12 cellular contexts compared by ENCODE assay signal in the genomic region with DNA sequence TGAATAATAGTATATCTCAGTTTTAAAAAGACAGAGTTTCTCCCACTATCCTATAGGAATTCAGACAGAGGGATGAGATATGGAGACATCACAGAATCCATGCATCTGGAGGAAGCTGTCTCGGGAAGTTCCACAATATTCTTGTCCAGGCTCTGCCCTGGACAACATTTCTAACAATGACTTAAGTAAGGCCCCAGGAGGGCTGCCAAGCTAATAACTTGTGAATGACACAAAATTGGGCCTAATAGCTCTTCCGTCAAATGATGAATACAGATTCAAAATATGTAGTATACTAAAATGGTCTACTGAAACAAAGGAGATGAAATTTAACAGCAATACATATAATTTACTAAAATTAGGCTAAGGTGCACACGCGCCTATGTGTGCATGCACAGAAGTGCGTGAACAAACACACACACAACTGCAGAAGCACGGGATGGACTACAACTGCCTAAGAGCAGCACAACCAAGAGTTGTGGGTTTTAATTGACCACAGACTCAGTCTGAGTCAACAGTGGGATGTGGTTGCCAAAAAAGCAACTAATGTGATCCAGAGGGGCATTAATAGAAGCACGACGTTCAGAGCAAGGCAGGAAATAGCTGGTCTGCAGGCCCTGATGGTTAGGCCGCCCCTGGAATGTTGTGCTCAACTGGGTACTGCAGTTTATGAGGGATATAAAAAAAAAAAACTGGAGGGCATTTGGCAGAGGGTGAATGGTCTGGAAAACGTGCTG. TPM values are rescaled to one million over a fixed set of nuclear protein-coding genes. Genes with fewer than 3 reads are reported as not detected.
DNase-seq lines count a peak whose midpoint lies in the region; ATAC-seq, FAIRE-seq and TF ChIP-seq lines count a peak whose summit lies in the region.
"Had no signal": no experiment of that assay in that cellular context is flagged by ENCODE, and none has a peak within 500 bp of the region (broad histone marks: within the 10 kb centered on the region; RNA-seq: fewer than 3 reads in every experiment).

No MANE protein-coding gene starts in this region.

- no peak overlapping the region for H3K4me3 ChIP-seq in GM12878
- no peak overlapping the region for H3K4me3 ChIP-seq in prostate gland
- H3K4me3 ChIP-seq in lower lobe of right lung: no peak overlapping the region
- H3K4me3 ChIP-seq: cardiac muscle cell had no signal

- no peak for TF ChIP-seq EP300 in GM12878 (IDR thresholded peaks at IDR 0.05; ENCODE audit: borderline replicate concordance in 1 of 2, control insufficient read depth in 1 of 2, low read depth in 2 of 2, low read length in 2 of 2)

- H3K36me3 ChIP-seq in GM12878 (ENCODE audit: control insufficient read depth in 2 of 2, insufficient read depth in 2 of 2, low read length in 1 of 2) (no peaks in the 10 kb centered on the region), prostate gland (no peaks in the 10 kb centered on the region), lower lobe of right lung (no peaks in the 10 kb centered on the region)
- H3K36me3 ChIP-seq: cardiac muscle cell had no signal

- CTCF ChIA-PET in GM12878 (lab: Yijun Ruan, JAX): no interaction called here

- no peak for TF ChIP-seq POLR2A in GM12878 (IDR thresholded peaks at IDR 0.05; ENCODE audit: low read depth, low read length)
- no peak for TF ChIP-seq POLR2A in prostate gland (IDR thresholded peaks at IDR 0.05)

- TF ChIP-seq RAD21 in GM12878 (IDR thresholded peaks at IDR 0.05; ENCODE audit: insufficient read depth, low read depth, low read length): no peak

- intact Hi-C loops in GM12878 (cut with micrococcal nuclease; ENCODE audit: unreplicated experiment): no loop called here
- intact Hi-C loops in prostate gland (cut with DNase I): no loop called here
- intact Hi-C loops in lower lobe of right lung (cut with DNase I): no loop called here

- H3K4me1 ChIP-seq in GM12878 (ENCODE audit: control insufficient read depth, insufficient read depth, low read length) (no peaks in the 10 kb centered on the region), prostate gland (replicated peaks) (no peaks in the 10 kb centered on the region), lower lobe of right lung (no peaks in the 10 kb centered on the region)

- BruUV-seq in GM12878 (replicated peaks; lab: Mats Ljungman, UMichigan): no TSS peak

- no peaks in the 10 kb centered on the region for H4K20me1 ChIP-seq in GM12878 (ENCODE audit: control insufficient read depth, insufficient read depth)

- no peak overlapping the region for H3K4me2 ChIP-seq in GM12878 (ENCODE audit: control insufficient read depth, insufficient read depth)

- no peak overlapping the region for H3K27ac ChIP-seq in GM12878 (ENCODE audit: control insufficient read depth, insufficient read depth)
- H3K27ac ChIP-seq in prostate gland: no peak overlapping the region
- no peak overlapping the region for H3K27ac ChIP-seq in lower lobe of right lung
- no peak overlapping the region for H3K27ac ChIP-seq in caudate nucleus (ENCODE audit: low read depth, low read length)
- H3K27ac ChIP-seq: cardiac muscle cell had no signal

- in situ Hi-C loops in GM12878 (cut with MboI): no loop called here

- no peak for FAIRE-seq in GM12878 (lab: Jason Lieb, UNC)

- H2AFZ ChIP-seq in GM12878 (ENCODE audit: control insufficient read depth, low read depth, low read length): no peak overlapping the region

- H3K27me3 ChIP-seq in GM12878 (replicated peaks in 1 of 2; ENCODE audit: control insufficient read depth in 2 of 2, insufficient read depth in 2 of 2, low read length in 1 of 2): no peaks in the 10 kb centered on the region
- H3K27me3 ChIP-seq in prostate gland (replicated peaks; ENCODE audit: insufficient read depth): no peaks in the 10 kb centered on the region
- H3K27me3 ChIP-seq in lower lobe of right lung (ENCODE audit: low read depth): no peaks in the 10 kb centered on the region
- H3K27me3 ChIP-seq: cardiac muscle cell had no signal

- 36% methylated on average over 10 of the region's 10 CpGs for WGBS in GM12878 (ENCODE audit: insufficient coverage, insufficient replicate concordance, low lambda C conversion rate, missing lambda C conversion rate)
- 35% methylated on average over 10 of the region's 10 CpGs for WGBS in prostate gland

- no peaks in the 10 kb centered on the region; the same call in 2 of the 3 replicates for H3K9me3 ChIP-seq in GM12878 (replicated peaks; ENCODE audit: control insufficient read depth, insufficient read depth, low read length)
- no peaks in the 10 kb centered on the region for H3K9me3 ChIP-seq in prostate gland
- no peaks in the 10 kb centered on the region for H3K9me3 ChIP-seq in lower lobe of right lung

- RAD21 ChIA-PET in GM12878 (lab: Charles Lee; ENCODE audit: unreplicated experiment): no interaction called here

- H3K79me2 ChIP-seq in GM12878 (ENCODE audit: control insufficient read depth, insufficient read depth, low read length): no peaks in the 10 kb centered on the region

- DNase-seq in EL (peak; percentile 87), NCI-H2029 (lab: John Stamatoyannopoulos, UW) (peak; percentile 51), GM12878 (ENCODE audit: low read depth, low spot score) (no peak), prostate gland (ENCODE audit: low spot score) (peak; percentile 29), lower lobe of right lung (no peak), NCI-H226 (no peak), NCI-H69 (lab: John Stamatoyannopoulos, UW) (no peak), caudate nucleus (lab: John Stamatoyannopoulos, UW) (no peak)
- DNase-seq: activated CD4-positive, alpha-beta T cell treated with anti-CD3 and anti-CD28 coated beads, Interleukin-2, amount 50 U/mL, for 1 hour; NCI-H524 treated with DMSO at 0.1 percent for 48 hours had no signal

- POLR2A ChIA-PET in GM12878 (lab: Charles Lee): no interaction called here

- SMC1A ChIA-PET in GM12878 (lab: Charles Lee; ENCODE audit: uncharacterized antibody, unreplicated experiment): interaction anchor here (0.7 to 1.3 kb wide), 2 partner anchors 17 to 146 kb away, joined by 3 to 4 read pairs; no protein-coding TSS in a partner anchor

- no peak for TF ChIP-seq CTCF in GM12878 (IDR thresholded peaks at IDR 0.05 in 2 of 3, conservative IDR thresholded peaks at IDR 0.05 in 1 of 3; ENCODE audit: control insufficient read depth in 2 of 3, extremely low read depth in 1 of 3, insufficient read depth in 1 of 3, low read depth in 3 of 3, low read length in 3 of 3)
- TF ChIP-seq CTCF in prostate gland (IDR thresholded peaks at IDR 0.05): no peak
- no peak for TF ChIP-seq CTCF in lower lobe of right lung (IDR thresholded peaks at IDR 0.05)

- H3K9ac ChIP-seq in GM12878 (ENCODE audit: control insufficient read depth, insufficient read depth, low read length): no peak overlapping the region

- ATAC-seq in GM12878 (no peak; the same call in 2 of the 3 replicates), lower lobe of right lung (no peak)

TF ChIP-seq in GM12878, 131 proteins besides CTCF, POLR2A, EP300 and RAD21 (continues in another document):
- no peak for TF ChIP-seq CREM (IDR thresholded peaks at IDR 0.05; ENCODE audit: low read depth)
- TF ChIP-seq, protein P1, sequence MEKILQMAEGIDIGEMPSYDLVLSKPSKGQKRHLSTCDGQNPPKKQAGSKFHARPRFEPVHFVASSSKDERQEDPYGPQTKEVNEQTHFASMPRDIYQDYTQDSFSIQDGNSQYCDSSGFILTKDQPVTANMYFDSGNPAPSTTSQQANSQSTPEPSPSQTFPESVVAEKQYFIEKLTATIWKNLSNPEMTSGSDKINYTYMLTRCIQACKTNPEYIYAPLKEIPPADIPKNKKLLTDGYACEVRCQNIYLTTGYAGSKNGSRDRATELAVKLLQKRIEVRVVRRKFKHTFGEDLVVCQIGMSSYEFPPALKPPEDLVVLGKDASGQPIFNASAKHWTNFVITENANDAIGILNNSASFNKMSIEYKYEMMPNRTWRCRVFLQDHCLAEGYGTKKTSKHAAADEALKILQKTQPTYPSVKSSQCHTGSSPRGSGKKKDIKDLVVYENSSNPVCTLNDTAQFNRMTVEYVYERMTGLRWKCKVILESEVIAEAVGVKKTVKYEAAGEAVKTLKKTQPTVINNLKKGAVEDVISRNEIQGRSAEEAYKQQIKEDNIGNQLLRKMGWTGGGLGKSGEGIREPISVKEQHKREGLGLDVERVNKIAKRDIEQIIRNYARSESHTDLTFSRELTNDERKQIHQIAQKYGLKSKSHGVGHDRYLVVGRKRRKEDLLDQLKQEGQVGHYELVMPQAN (conservative IDR thresholded peaks at IDR 0.05): no peak
- TF ChIP-seq, protein P2, sequence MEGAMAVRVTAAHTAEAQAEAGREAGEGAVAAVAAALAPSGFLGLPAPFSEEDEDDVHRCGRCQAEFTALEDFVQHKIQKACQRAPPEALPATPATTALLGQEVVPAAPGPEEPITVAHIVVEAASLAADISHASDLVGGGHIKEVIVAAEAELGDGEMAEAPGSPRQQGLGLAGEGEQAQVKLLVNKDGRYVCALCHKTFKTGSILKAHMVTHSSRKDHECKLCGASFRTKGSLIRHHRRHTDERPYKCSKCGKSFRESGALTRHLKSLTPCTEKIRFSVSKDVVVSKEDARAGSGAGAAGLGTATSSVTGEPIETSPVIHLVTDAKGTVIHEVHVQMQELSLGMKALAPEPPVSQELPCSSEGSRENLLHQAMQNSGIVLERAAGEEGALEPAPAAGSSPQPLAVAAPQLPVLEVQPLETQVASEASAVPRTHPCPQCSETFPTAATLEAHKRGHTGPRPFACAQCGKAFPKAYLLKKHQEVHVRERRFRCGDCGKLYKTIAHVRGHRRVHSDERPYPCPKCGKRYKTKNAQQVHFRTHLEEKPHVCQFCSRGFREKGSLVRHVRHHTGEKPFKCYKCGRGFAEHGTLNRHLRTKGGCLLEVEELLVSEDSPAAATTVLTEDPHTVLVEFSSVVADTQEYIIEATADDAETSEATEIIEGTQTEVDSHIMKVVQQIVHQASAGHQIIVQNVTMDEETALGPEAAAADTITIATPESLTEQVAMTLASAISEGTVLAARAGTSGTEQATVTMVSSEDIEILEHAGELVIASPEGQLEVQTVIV (IDR thresholded peaks at IDR 0.05; ENCODE audit: borderline replicate concordance, partially characterized antibody): no peak

RNA-seq across cellular contexts. Expression of a gene that starts 26.3 kb away (rescaled TPM):
- not detected in 2 replicates for total RNA-seq in GM12878 (2013; cell fraction: nucleolus; rRNA removed)
- total RNA-seq in GM12878 (2014; rRNA removed): not detected in 2 replicates
- total RNA-seq in GM12878 (2014; rRNA removed; fragmentation: Illumina TruSeq; extraction: Trizol): not detected in 2 replicates
- not detected in 2 replicates for total RNA-seq in GM12878 (2021)
- polyA plus RNA-seq in GM12878 (2011; ENCODE audit: low read depth): not detected
- not detected in 2 replicates for polyA plus RNA-seq in GM12878 (2011; rRNA removed)
- not detected in 2 replicates for polyA plus RNA-seq in GM12878 (2011; cell fraction: cytosol; rRNA removed)
- not detected in 2 replicates for polyA plus RNA-seq in GM12878 (2011; cell fraction: nucleus; rRNA removed)
- not detected in 2 replicates for polyA plus RNA-seq in GM12878 (2012)
- not detected in 2 replicates for polyA plus RNA-seq in GM12878 (2014; fragmentation: Illumina TruSeq; extraction: Trizol)
- polyA plus RNA-seq in GM12878 (2014; fragmentation: Nextera tagmentation; extraction: Ambion mirVana): not detected
- polyA plus RNA-seq in GM12878 (2014; rRNA removed): not detected in 2 replicates
- polyA plus RNA-seq in GM12878 (2016; fragmentation: Nextera tagmentation; extraction: Ambion mirVana): not detected
- polyA minus RNA-seq in GM12878 (2011; rRNA and poly(A)+ RNA removed): not detected in 2 replicates
- polyA minus RNA-seq in GM12878 (2011; cell fraction: cytosol; rRNA and poly(A)+ RNA removed): not detected in 2 replicates
- polyA minus RNA-seq in GM12878 (2011; cell fraction: nucleus; rRNA and poly(A)+ RNA removed): not detected in 2 replicates
- total RNA-seq in prostate gland: 1 to 10 TPM in 1 of 2 donors, under 1 TPM in 1; 0.77 to 2.8 TPM
- 4.8 TPM for total RNA-seq in lower lobe of right lung
- total RNA-seq: cardiac muscle cell, pulmonary artery endothelial cell had no signal
- polyA plus RNA-seq: cardiac muscle cell had no signal

Comparison
In these comparisons a context has a peak if more than half of its experiments do, and no peak if none do; other contexts are left out.
1. DNase-seq: peak in EL (single experiment), NCI-H2029 (single experiment) and prostate gland (single experiment); none in GM12878 (single experiment), lower lobe of right lung (single experiment), NCI-H226 (single experiment), NCI-H69 (single experiment) and caudate nucleus (0 of 61).